In the genomic region with DNA sequence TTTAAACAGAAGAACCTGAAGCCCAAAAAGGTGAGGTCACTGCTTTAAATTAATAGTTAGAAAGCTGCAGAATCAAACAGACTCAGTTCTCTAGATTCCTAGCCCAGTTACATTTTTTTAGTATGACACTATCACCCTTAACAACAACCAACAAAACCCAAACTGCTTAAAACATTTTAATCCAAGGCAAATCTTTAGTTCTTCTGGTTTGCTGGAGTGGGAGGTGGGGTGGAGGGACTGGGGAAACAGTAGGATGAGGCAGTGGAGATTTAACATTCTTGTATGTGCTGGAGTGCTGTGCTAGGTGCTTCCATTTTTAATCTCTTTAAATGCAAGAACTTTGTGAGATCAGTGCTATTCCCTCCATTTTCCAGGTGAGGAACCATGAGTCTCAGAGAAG, we compare ENCODE assay signal across 1 cellular context.
TF ChIP-seq lines count a peak whose summit lies in the region.

No MANE protein-coding gene starts in this region.

TF ChIP-seq in H1, 55 proteins besides CTCF, POLR2A, EP300 and RAD21:
- TF ChIP-seq, protein P1, sequence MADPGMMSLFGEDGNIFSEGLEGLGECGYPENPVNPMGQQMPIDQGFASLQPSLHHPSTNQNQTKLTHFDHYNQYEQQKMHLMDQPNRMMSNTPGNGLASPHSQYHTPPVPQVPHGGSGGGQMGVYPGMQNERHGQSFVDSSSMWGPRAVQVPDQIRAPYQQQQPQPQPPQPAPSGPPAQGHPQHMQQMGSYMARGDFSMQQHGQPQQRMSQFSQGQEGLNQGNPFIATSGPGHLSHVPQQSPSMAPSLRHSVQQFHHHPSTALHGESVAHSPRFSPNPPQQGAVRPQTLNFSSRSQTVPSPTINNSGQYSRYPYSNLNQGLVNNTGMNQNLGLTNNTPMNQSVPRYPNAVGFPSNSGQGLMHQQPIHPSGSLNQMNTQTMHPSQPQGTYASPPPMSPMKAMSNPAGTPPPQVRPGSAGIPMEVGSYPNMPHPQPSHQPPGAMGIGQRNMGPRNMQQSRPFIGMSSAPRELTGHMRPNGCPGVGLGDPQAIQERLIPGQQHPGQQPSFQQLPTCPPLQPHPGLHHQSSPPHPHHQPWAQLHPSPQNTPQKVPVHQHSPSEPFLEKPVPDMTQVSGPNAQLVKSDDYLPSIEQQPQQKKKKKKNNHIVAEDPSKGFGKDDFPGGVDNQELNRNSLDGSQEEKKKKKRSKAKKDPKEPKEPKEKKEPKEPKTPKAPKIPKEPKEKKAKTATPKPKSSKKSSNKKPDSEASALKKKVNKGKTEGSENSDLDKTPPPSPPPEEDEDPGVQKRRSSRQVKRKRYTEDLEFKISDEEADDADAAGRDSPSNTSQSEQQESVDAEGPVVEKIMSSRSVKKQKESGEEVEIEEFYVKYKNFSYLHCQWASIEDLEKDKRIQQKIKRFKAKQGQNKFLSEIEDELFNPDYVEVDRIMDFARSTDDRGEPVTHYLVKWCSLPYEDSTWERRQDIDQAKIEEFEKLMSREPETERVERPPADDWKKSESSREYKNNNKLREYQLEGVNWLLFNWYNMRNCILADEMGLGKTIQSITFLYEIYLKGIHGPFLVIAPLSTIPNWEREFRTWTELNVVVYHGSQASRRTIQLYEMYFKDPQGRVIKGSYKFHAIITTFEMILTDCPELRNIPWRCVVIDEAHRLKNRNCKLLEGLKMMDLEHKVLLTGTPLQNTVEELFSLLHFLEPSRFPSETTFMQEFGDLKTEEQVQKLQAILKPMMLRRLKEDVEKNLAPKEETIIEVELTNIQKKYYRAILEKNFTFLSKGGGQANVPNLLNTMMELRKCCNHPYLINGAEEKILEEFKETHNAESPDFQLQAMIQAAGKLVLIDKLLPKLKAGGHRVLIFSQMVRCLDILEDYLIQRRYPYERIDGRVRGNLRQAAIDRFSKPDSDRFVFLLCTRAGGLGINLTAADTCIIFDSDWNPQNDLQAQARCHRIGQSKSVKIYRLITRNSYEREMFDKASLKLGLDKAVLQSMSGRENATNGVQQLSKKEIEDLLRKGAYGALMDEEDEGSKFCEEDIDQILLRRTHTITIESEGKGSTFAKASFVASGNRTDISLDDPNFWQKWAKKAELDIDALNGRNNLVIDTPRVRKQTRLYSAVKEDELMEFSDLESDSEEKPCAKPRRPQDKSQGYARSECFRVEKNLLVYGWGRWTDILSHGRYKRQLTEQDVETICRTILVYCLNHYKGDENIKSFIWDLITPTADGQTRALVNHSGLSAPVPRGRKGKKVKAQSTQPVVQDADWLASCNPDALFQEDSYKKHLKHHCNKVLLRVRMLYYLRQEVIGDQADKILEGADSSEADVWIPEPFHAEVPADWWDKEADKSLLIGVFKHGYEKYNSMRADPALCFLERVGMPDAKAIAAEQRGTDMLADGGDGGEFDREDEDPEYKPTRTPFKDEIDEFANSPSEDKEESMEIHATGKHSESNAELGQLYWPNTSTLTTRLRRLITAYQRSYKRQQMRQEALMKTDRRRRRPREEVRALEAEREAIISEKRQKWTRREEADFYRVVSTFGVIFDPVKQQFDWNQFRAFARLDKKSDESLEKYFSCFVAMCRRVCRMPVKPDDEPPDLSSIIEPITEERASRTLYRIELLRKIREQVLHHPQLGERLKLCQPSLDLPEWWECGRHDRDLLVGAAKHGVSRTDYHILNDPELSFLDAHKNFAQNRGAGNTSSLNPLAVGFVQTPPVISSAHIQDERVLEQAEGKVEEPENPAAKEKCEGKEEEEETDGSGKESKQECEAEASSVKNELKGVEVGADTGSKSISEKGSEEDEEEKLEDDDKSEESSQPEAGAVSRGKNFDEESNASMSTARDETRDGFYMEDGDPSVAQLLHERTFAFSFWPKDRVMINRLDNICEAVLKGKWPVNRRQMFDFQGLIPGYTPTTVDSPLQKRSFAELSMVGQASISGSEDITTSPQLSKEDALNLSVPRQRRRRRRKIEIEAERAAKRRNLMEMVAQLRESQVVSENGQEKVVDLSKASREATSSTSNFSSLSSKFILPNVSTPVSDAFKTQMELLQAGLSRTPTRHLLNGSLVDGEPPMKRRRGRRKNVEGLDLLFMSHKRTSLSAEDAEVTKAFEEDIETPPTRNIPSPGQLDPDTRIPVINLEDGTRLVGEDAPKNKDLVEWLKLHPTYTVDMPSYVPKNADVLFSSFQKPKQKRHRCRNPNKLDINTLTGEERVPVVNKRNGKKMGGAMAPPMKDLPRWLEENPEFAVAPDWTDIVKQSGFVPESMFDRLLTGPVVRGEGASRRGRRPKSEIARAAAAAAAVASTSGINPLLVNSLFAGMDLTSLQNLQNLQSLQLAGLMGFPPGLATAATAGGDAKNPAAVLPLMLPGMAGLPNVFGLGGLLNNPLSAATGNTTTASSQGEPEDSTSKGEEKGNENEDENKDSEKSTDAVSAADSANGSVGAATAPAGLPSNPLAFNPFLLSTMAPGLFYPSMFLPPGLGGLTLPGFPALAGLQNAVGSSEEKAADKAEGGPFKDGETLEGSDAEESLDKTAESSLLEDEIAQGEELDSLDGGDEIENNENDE (IDR thresholded peaks at IDR 0.05; ENCODE audit: insufficient replicate concordance, low read length), result no peak
- TF ChIP-seq SUZ12 (IDR thresholded peaks at IDR 0.05; ENCODE audit: low read length) (no peak), CBX8 (IDR thresholded peaks at IDR 0.05; ENCODE audit: borderline replicate concordance, low read depth, low read length) (no peak), SAP30 (IDR thresholded peaks at IDR 0.05; ENCODE audit: insufficient read depth, insufficient replicate concordance, low read length) (no peak), TAF1 (IDR thresholded peaks at IDR 0.05; ENCODE audit: low read depth, low read length) (no peak)
- TF ChIP-seq, protein P2, sequence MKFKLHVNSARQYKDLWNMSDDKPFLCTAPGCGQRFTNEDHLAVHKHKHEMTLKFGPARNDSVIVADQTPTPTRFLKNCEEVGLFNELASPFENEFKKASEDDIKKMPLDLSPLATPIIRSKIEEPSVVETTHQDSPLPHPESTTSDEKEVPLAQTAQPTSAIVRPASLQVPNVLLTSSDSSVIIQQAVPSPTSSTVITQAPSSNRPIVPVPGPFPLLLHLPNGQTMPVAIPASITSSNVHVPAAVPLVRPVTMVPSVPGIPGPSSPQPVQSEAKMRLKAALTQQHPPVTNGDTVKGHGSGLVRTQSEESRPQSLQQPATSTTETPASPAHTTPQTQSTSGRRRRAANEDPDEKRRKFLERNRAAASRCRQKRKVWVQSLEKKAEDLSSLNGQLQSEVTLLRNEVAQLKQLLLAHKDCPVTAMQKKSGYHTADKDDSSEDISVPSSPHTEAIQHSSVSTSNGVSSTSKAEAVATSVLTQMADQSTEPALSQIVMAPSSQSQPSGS (IDR thresholded peaks at IDR 0.05; ENCODE audit: low read length), result no peak
